ENCODE assay signal across 8 cellular contexts in the genomic region with DNA sequence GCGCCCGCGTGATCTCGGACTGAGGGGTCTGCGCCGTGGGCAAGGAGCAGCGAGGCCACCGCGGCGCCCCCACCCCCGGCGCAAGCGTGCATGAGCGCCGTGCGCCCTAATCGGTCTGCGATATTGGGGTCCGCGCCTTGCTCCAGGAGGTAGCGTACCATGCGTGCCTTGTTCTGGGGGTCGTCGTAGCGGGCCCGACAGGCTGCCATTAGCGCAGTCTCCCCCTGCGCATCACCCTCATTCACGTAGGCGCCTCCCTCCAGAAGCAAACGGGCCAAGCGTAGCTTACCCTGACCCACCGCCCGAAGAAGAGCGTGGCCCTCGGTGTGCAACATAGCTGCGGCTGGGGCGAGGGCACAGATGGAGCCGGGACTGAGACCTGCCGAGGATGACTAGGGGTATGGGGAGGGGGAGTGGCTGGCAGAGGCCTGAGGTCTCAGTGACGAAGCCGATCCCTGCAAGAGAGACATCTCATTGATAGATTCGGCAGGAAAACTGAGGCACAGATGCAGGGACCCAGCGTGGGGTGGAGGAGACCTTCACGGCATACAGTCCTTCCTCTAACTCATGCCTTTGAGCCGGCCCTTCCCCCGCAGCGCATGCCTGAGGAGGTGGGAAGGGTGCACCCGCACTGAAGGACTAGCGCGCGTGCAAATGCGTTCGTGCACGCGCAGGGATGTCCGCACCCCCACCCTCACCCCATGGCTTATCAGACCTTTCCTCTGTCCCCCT. TPM values are rescaled to one million over a fixed set of nuclear protein-coding genes. Genes with fewer than 3 reads are reported as not detected.
DNase-seq lines count a peak whose midpoint lies in the region; ATAC-seq and TF ChIP-seq lines count a peak whose summit lies in the region.

No MANE protein-coding gene starts in this region.

- intact Hi-C loops in activated T-helper 2 cell treated with anti-CD3 and anti-CD28 coated beads, Interferon-gamma antibody, Interleukin-2, Interleukin-4, amounts not matched to agents 10 μg/mL and 5 μg/mL and 100 μg/mL, durations not matched to agents 14 hours and 24 hours and 36 hours (cut with micrococcal nuclease), result loop anchor here (5.0 kb wide), 1 partner anchor 36 kb away; a partner anchor contains a TSS

- peak; percentile 63 for DNase-seq in DMS53 (lab: John Stamatoyannopoulos, UW)
- DNase-seq in NAMALWA (ENCODE audit: low spot score), result peak; percentile 53
- DNase-seq in activated T-helper 2 cell treated with anti-CD3 and anti-CD28 coated beads, Interferon-gamma antibody, Interleukin-2, Interleukin-4, amounts not matched to agents 10 μg/mL and 5 μg/mL and 100 μg/mL, durations not matched to agents 14 hours and 24 hours and 36 hours (ENCODE audit: low spot score), result no peak
- DNase-seq in fibroblast of villous mesenchyme (ENCODE audit: low read depth), result no peak
- no peak for DNase-seq in osteocyte (ENCODE audit: extremely low spot score, unreplicated experiment)
- no peak for DNase-seq in kidney tubule cell (ENCODE audit: low spot score)
- DNase-seq in islet precursor cell, result no peak

- no peaks in the 10 kb centered on the region for H3K27me3 Mint-ChIP-seq in activated T-helper 2 cell treated with anti-CD3 and anti-CD28 coated beads, Interferon-gamma antibody, Interleukin-2, Interleukin-4, amounts not matched to agents 10 μg/mL and 5 μg/mL and 100 μg/mL, durations not matched to agents 14 hours and 24 hours and 36 hours (ENCODE audit: low read depth)
- H3K27me3 Mint-ChIP-seq in osteocyte (ENCODE audit: unreplicated experiment), result no peaks in the 10 kb centered on the region

- peak overlapping the region; percentile 62 for H3K27ac Mint-ChIP-seq in activated T-helper 2 cell treated with anti-CD3 and anti-CD28 coated beads, Interferon-gamma antibody, Interleukin-2, Interleukin-4, amounts not matched to agents 10 μg/mL and 5 μg/mL and 100 μg/mL, durations not matched to agents 14 hours and 24 hours and 36 hours
- peak overlapping the region; percentile 28 for H3K27ac Mint-ChIP-seq in osteocyte (ENCODE audit: unreplicated experiment)

- H3K9me3 Mint-ChIP-seq in activated T-helper 2 cell treated with anti-CD3 and anti-CD28 coated beads, Interferon-gamma antibody, Interleukin-2, Interleukin-4, amounts not matched to agents 10 μg/mL and 5 μg/mL and 100 μg/mL, durations not matched to agents 14 hours and 24 hours and 36 hours, result no peaks in the 10 kb centered on the region
- no peaks in the 10 kb centered on the region for H3K9me3 Mint-ChIP-seq in osteocyte (ENCODE audit: unreplicated experiment)

- peaks cover 59% of the 10 kb centered on the region for H3K4me1 Mint-ChIP-seq in activated T-helper 2 cell treated with anti-CD3 and anti-CD28 coated beads, Interferon-gamma antibody, Interleukin-2, Interleukin-4, amounts not matched to agents 10 μg/mL and 5 μg/mL and 100 μg/mL, durations not matched to agents 14 hours and 24 hours and 36 hours (ENCODE audit: low read depth)
- peaks cover 58% of the 10 kb centered on the region for H3K4me1 Mint-ChIP-seq in osteocyte (ENCODE audit: unreplicated experiment)

- H3K4me3 ChIP-seq in fibroblast of villous mesenchyme (ENCODE audit: low read depth, low read length), result peak overlapping the region; percentile 83

- H3K36me3 Mint-ChIP-seq in activated T-helper 2 cell treated with anti-CD3 and anti-CD28 coated beads, Interferon-gamma antibody, Interleukin-2, Interleukin-4, amounts not matched to agents 10 μg/mL and 5 μg/mL and 100 μg/mL, durations not matched to agents 14 hours and 24 hours and 36 hours (ENCODE audit: low read depth), result no peaks in the 10 kb centered on the region
- no peaks in the 10 kb centered on the region for H3K36me3 Mint-ChIP-seq in osteocyte (ENCODE audit: unreplicated experiment)

- peak overlapping the region; percentile 87 for H3K4me3 Mint-ChIP-seq in activated T-helper 2 cell treated with anti-CD3 and anti-CD28 coated beads, Interferon-gamma antibody, Interleukin-2, Interleukin-4, amounts not matched to agents 10 μg/mL and 5 μg/mL and 100 μg/mL, durations not matched to agents 14 hours and 24 hours and 36 hours (ENCODE audit: low read depth)
- peak overlapping the region; percentile 85 for H3K4me3 Mint-ChIP-seq in osteocyte (ENCODE audit: unreplicated experiment)

- TF ChIP-seq CTCF in fibroblast of villous mesenchyme (IDR thresholded peaks at IDR 0.05; ENCODE audit: insufficient read depth, low read depth, low read length) (no peak), osteocyte (IDR thresholded peaks at IDR 0.05) (no peak)

- no peak for ATAC-seq in HG02981 (IDR thresholded peaks at IDR 0.05; ENCODE audit: unreplicated experiment)

RNA-seq across cellular contexts. Expression of a gene that starts 2.8 kb away (rescaled TPM):
- 4.1 TPM in 2 replicates for total RNA-seq in activated T-helper 2 cell treated with anti-CD3 and anti-CD28 coated beads, Interferon-gamma antibody, Interleukin-2, Interleukin-4, amounts not matched to agents 10 μg/mL and 5 μg/mL and 100 μg/mL, durations not matched to agents 14 hours and 24 hours and 36 hours
- total RNA-seq in fibroblast of villous mesenchyme (1.3 and 1.6 TPM in 2 replicates), osteocyte (1.1 and 1.2 TPM in 2 replicates)

RNA-seq across cellular contexts. Expression of a gene that starts 2.9 kb away (rescaled TPM):
- 13.2 and 14.7 TPM in 2 replicates for total RNA-seq in activated T-helper 2 cell treated with anti-CD3 and anti-CD28 coated beads, Interferon-gamma antibody, Interleukin-2, Interleukin-4, amounts not matched to agents 10 μg/mL and 5 μg/mL and 100 μg/mL, durations not matched to agents 14 hours and 24 hours and 36 hours
- 11.2 and 14.8 TPM in 2 replicates for total RNA-seq in fibroblast of villous mesenchyme
- 21.7 and 22.4 TPM in 2 replicates for total RNA-seq in osteocyte

RNA-seq across cellular contexts. Expression of a gene that starts 3.8 kb away (rescaled TPM):
- 38.1 and 39.4 TPM in 2 replicates for total RNA-seq in activated T-helper 2 cell treated with anti-CD3 and anti-CD28 coated beads, Interferon-gamma antibody, Interleukin-2, Interleukin-4, amounts not matched to agents 10 μg/mL and 5 μg/mL and 100 μg/mL, durations not matched to agents 14 hours and 24 hours and 36 hours
- 31.6 and 40.2 TPM in 2 replicates for total RNA-seq in fibroblast of villous mesenchyme
- total RNA-seq in osteocyte, result 52.2 and 54.0 TPM in 2 replicates

RNA-seq across cellular contexts. Expression of a gene that starts 34.3 kb away (rescaled TPM):
- 270 and 287 TPM in 2 replicates for total RNA-seq in activated T-helper 2 cell treated with anti-CD3 and anti-CD28 coated beads, Interferon-gamma antibody, Interleukin-2, Interleukin-4, amounts not matched to agents 10 μg/mL and 5 μg/mL and 100 μg/mL, durations not matched to agents 14 hours and 24 hours and 36 hours
- total RNA-seq in fibroblast of villous mesenchyme (58.0 and 76.9 TPM in 2 replicates), osteocyte (108 and 114 TPM in 2 replicates)

RNA-seq across cellular contexts. Expression of a gene that starts 34.8 kb away (rescaled TPM):
- 37.8 and 39.1 TPM in 2 replicates for total RNA-seq in activated T-helper 2 cell treated with anti-CD3 and anti-CD28 coated beads, Interferon-gamma antibody, Interleukin-2, Interleukin-4, amounts not matched to agents 10 μg/mL and 5 μg/mL and 100 μg/mL, durations not matched to agents 14 hours and 24 hours and 36 hours
- total RNA-seq in fibroblast of villous mesenchyme, result 69.5 and 205 TPM in 2 replicates
- 246 and 274 TPM in 2 replicates for total RNA-seq in osteocyte

Comparison
In these comparisons a context has a peak if more than half of its experiments do, and no peak if none do; other contexts are left out.
1. DNase-seq: peak in DMS53 (single experiment) and NAMALWA (single experiment); none in activated T-helper 2 cell treated with anti-CD3 and anti-CD28 coated beads, Interferon-gamma antibody, Interleukin-2, Interleukin-4, amounts not matched to agents 10 μg/mL and 5 μg/mL and 100 μg/mL, durations not matched to agents 14 hours and 24 hours and 36 hours (single experiment), fibroblast of villous mesenchyme (single experiment), osteocyte (single experiment), kidney tubule cell (single experiment) and islet precursor cell (single experiment).